ENCODE assay signal across 13 cellular contexts in genomic region chr2:46314065-46314835, GRCh38. TPM values are rescaled to one million over a fixed set of nuclear protein-coding genes. Genes with fewer than 3 reads are reported as not detected.
DNase-seq lines count a peak whose midpoint lies in the region; ATAC-seq and TF ChIP-seq lines count a peak whose summit lies in the region.
"Had no signal": no experiment of that assay in that cellular context is flagged by ENCODE, and none has a peak within 500 bp of the region (broad histone marks: within the 10 kb centered on the region; RNA-seq: fewer than 3 reads in every experiment).

No MANE protein-coding gene starts in this region.

- H3K9ac ChIP-seq in fibroblast of lung (ENCODE audit: insufficient read depth, low read length) = no peak overlapping the region
- H3K9ac ChIP-seq: neural progenitor cell had no signal

- no peaks in the 10 kb centered on the region for H4K20me1 ChIP-seq in fibroblast of lung (ENCODE audit: control insufficient read depth, extremely low read depth, insufficient read depth, low read length)

- H3K4me3 ChIP-seq in right atrium auricular region (no peak overlapping the region), fibroblast of lung (replicated peaks in 1 of 4; ENCODE audit: control extremely low read depth in 1 of 4, insufficient read depth in 1 of 4, low read depth in 3 of 4, low read length in 4 of 4) (no peak overlapping the region), sigmoid colon (no peak overlapping the region)
- H3K4me3 ChIP-seq: neural progenitor cell had no signal

- no peaks in the 10 kb centered on the region for H3K9me3 ChIP-seq in right atrium auricular region
- H3K9me3 ChIP-seq in fibroblast of lung (ENCODE audit: control insufficient read depth, insufficient read depth, low read depth, low read length) = no peaks in the 10 kb centered on the region
- no peaks in the 10 kb centered on the region for H3K9me3 ChIP-seq in sigmoid colon

- no peaks in the 10 kb centered on the region for H3K27me3 ChIP-seq in right atrium auricular region
- H3K27me3 ChIP-seq in fibroblast of lung (ENCODE audit: control insufficient read depth, insufficient read depth, low read length) = no peaks in the 10 kb centered on the region
- no peaks in the 10 kb centered on the region for H3K27me3 ChIP-seq in sigmoid colon
- H3K27me3 ChIP-seq: neural progenitor cell had no signal

- intact Hi-C loops in cardiac septum (cut with DNase I) (loop anchor here (2.0 to 5.0 kb wide), 2 partner anchors 21 to 38 kb away; no protein-coding TSS in a partner anchor), sigmoid colon (cut with DNase I) (no loop called here)

- H3K36me3 ChIP-seq in right atrium auricular region (peaks cover 5% of the 10 kb centered on the region), fibroblast of lung (ENCODE audit: control insufficient read depth, insufficient read depth, low read length) (no peaks in the 10 kb centered on the region), sigmoid colon (no peaks in the 10 kb centered on the region)
- H3K36me3 ChIP-seq: neural progenitor cell had no signal

- H3K79me2 ChIP-seq in fibroblast of lung (ENCODE audit: control insufficient read depth, insufficient read depth, low read length) = peaks cover 62% of the 10 kb centered on the region

- TF ChIP-seq POLR2A in sigmoid colon (IDR thresholded peaks at IDR 0.05) = no peak

- peak overlapping the region; percentile 25 for H3K4me2 ChIP-seq in fibroblast of lung (ENCODE audit: extremely low read depth, insufficient read depth, low read length)
- H3K4me2 ChIP-seq: neural progenitor cell had no signal

- H3K4me1 ChIP-seq in right atrium auricular region (peaks cover 0 to 97% of the 10 kb centered on the region in 2 donors), fibroblast of lung (ENCODE audit: control insufficient read depth, extremely low read depth, insufficient read depth, low read length) (peaks cover 35% of the 10 kb centered on the region), sigmoid colon (peaks cover 0 to 26% (median 21%) of the 10 kb centered on the region in 4 donors)
- H3K4me1 ChIP-seq: neural progenitor cell had no signal

- no peak overlapping the region for H2AFZ ChIP-seq in fibroblast of lung (ENCODE audit: low read length)
- H2AFZ ChIP-seq: neural progenitor cell had no signal

- no peak for TF ChIP-seq CTCF in right atrium auricular region (IDR thresholded peaks at IDR 0.05)
- TF ChIP-seq CTCF in fibroblast of lung (conservative IDR thresholded peaks at IDR 0.05 in 1 of 2, IDR thresholded peaks at IDR 0.05 in 1 of 2; ENCODE audit: low read depth in 1 of 2, low read length in 2 of 2) = no peak
- no peak for TF ChIP-seq CTCF in sigmoid colon (IDR thresholded peaks at IDR 0.05)

- no peak for ATAC-seq in HG02870 (IDR thresholded peaks at IDR 0.05; ENCODE audit: unreplicated experiment)

- 86% methylated on average over 11 of the region's 11 CpGs for WGBS in sigmoid colon, 2 donors

- TF ChIP-seq EP300 in sigmoid colon (IDR thresholded peaks at IDR 0.05) = no peak

- H3K27ac ChIP-seq in right atrium auricular region (peak overlapping the region; percentile 75 to 94), fibroblast of lung (ENCODE audit: insufficient read depth, low read length) (peak overlapping the region; percentile 86), sigmoid colon (peak overlapping the region; percentile 72 to 81 (median 77))
- H3K27ac ChIP-seq: neural progenitor cell had no signal

- DNase-seq in right atrium auricular region (ENCODE audit: low spot score) (no peak), cardiac septum (ENCODE audit: low spot score) (no peak), fibroblast of lung (ENCODE audit: low read depth in 2 of 2) (no peak), sigmoid colon (no peak), NCI-H1436 (lab: John Stamatoyannopoulos, UW) (no peak), GM19238 (ENCODE audit: insufficient read length, low spot score) (no peak), nucleus accumbens (lab: John Stamatoyannopoulos, UW) (no peak)
- DNase-seq: islet precursor cell; NCI-H146; stimulated activated naive CD8-positive, alpha-beta T cell treated with anti-CD3 and anti-CD28 coated beads, Interleukin-15, Interleukin-2, amounts not matched to agents 100 U/mL and 50 U/mL, for 24 hours; T-helper 1 cell had no signal

RNA-seq across cellular contexts. Expression of gene EPAS1, which starts 17.0 kb away (rescaled TPM):
- total RNA-seq in right atrium auricular region (100 to 1,000 TPM; 257 to 311 TPM), cardiac septum (139 TPM), fibroblast of lung (82.4 and 120 TPM in 2 replicates), sigmoid colon (10 to 100 TPM; 56.8 to 97.8 (median 61.1) TPM)
- polyA plus RNA-seq in fibroblast of lung (330 and 941 TPM in 2 replicates), sigmoid colon (10 to 100 TPM; 57.8 to 82.8 (median 64.3) TPM)
- 135 and 492 TPM in 2 replicates for polyA plus RNA-seq in fibroblast of lung (2012)
- polyA minus RNA-seq in fibroblast of lung (ENCODE audit: low replicate concordance) = 229 and 622 TPM in 2 replicates
